11 cellular contexts compared by ENCODE assay signal in the genomic region with DNA sequence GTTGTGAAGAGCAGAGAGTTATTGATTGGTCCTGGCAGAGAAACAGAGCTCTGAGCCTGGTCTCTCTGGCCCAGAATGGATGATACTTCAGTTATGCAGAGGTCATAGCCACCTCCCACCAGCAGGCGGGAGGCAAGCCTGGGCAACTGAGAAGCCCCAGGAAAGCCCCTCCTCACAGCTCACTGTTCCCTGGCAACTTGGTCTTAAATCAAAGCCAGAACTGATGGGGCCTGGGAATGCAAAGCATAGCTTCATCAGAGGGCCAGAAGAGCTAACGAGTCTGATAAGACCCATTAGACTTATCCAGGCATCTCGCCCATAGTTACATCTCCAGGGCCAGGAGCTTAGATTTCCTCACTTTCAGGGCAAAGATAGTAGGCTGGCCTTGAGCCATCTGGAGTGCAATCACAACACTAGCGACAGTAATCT. TPM values are rescaled to one million over a fixed set of nuclear protein-coding genes. Genes with fewer than 3 reads are reported as not detected.
DNase-seq lines count a peak whose midpoint lies in the region; ATAC-seq, FAIRE-seq and TF ChIP-seq lines count a peak whose summit lies in the region.
"Had no signal": no experiment of that assay in that cellular context is flagged by ENCODE, and none has a peak within 500 bp of the region (broad histone marks: within the 10 kb centered on the region; RNA-seq: fewer than 3 reads in every experiment).

No MANE protein-coding gene starts in this region.

- no peak overlapping the region for H3K4me3 Mint-ChIP-seq in activated CD8-positive, alpha-beta T cell treated with anti-CD3 and anti-CD28 coated beads for 36 hours
- H3K4me3 Mint-ChIP-seq in activated CD8-positive, alpha-beta T cell treated with anti-CD3 and anti-CD28 coated beads, Interleukin-2, amount 10 ng/mL, durations not matched to agents 7 days and 5 days: no peak overlapping the region
- H3K4me3 Mint-ChIP-seq in type B pancreatic cell: no peak overlapping the region
- H3K4me3 Mint-ChIP-seq: activated T-cell treated with anti-CD3 and anti-CD28 coated beads, Interleukin-2, amount 50 U/mL, for 72 hours; naive thymus-derived CD4-positive, alpha-beta T cell had no signal

- CTCF ChIA-PET in activated CD8-positive, alpha-beta T cell treated with anti-CD3 and anti-CD28 coated beads for 36 hours (lab: Charles Lee): interaction anchor here (0.9 to 2.3 kb wide), 5 partner anchors 15 to 409 kb away, joined by 4 to 6 read pairs (median 5); no protein-coding TSS in a partner anchor
- CTCF ChIA-PET in activated CD8-positive, alpha-beta T cell treated with anti-CD3 and anti-CD28 coated beads, Interleukin-2, amount 10 ng/mL, durations not matched to agents 7 days and 5 days (lab: Charles Lee): interaction anchor here (0.7 to 2.4 kb wide), 4 partner anchors 8 to 32 kb away, joined by 3 to 15 read pairs (median 4); no protein-coding TSS in a partner anchor

- peaks cover 32% of the 10 kb centered on the region for H3K4me1 ChIP-seq in left ventricle myocardium inferior
- no peaks in the 10 kb centered on the region for H3K4me1 ChIP-seq in kidney (ENCODE audit: control insufficient read depth in 1 of 2, insufficient read depth in 1 of 2, low read depth in 1 of 2, low read length in 2 of 2)

- no peak for TF ChIP-seq CTCF in activated CD8-positive, alpha-beta T cell treated with anti-CD3 and anti-CD28 coated beads for 36 hours (IDR thresholded peaks at IDR 0.05)
- peak; percentile 38 for TF ChIP-seq CTCF in left ventricle myocardium inferior (IDR thresholded peaks at IDR 0.05; ENCODE audit: borderline replicate concordance)
- peak; percentile 69 for TF ChIP-seq CTCF in type B pancreatic cell (conservative IDR thresholded peaks at IDR 0.05)
- TF ChIP-seq CTCF in kidney (IDR thresholded peaks at IDR 0.05; ENCODE audit: borderline replicate concordance, extremely low read depth, insufficient read depth): no peak

- no peaks in the 10 kb centered on the region for H3K9me3 ChIP-seq in left ventricle myocardium inferior (replicated peaks)
- no peaks in the 10 kb centered on the region for H3K9me3 ChIP-seq in kidney (ENCODE audit: control insufficient read depth in 1 of 2, low read length in 2 of 2)

- FAIRE-seq in kidney (lab: Jason Lieb, UNC): no peak

- no peak overlapping the region for H3K27ac Mint-ChIP-seq in activated CD8-positive, alpha-beta T cell treated with anti-CD3 and anti-CD28 coated beads for 36 hours
- no peak overlapping the region for H3K27ac Mint-ChIP-seq in activated CD8-positive, alpha-beta T cell treated with anti-CD3 and anti-CD28 coated beads, Interleukin-2, amount 10 ng/mL, durations not matched to agents 7 days and 5 days
- no peak overlapping the region for H3K27ac Mint-ChIP-seq in type B pancreatic cell
- H3K27ac Mint-ChIP-seq: activated T-cell treated with anti-CD3 and anti-CD28 coated beads, Interleukin-2, amount 50 U/mL, for 72 hours; naive thymus-derived CD4-positive, alpha-beta T cell had no signal

- DNase-seq in activated CD8-positive, alpha-beta T cell treated with anti-CD3 and anti-CD28 coated beads for 36 hours: peak; percentile 18
- no peak for DNase-seq in activated CD8-positive, alpha-beta T cell treated with anti-CD3 and anti-CD28 coated beads, Interleukin-2, amount 10 ng/mL, durations not matched to agents 7 days and 5 days
- DNase-seq in SK-N-DZ (ENCODE audit: low spot score) (peak; percentile 100), left ventricle myocardium inferior (no peak), type B pancreatic cell (ENCODE audit: extremely low spot score, unreplicated experiment) (no peak), kidney (no peak)
- no peak for DNase-seq in activated CD4-positive, alpha-beta T cell treated with anti-CD3 and anti-CD28 coated beads, Interleukin-2, amount 50 U/mL, for 48 hours
- no peak for DNase-seq in stimulated activated CD4-positive, alpha-beta T cell treated with anti-CD3 and anti-CD28 coated beads, Interleukin-4, amount 100 ng/mL, for 24 hours
- DNase-seq: ACHN; naive thymus-derived CD4-positive, alpha-beta T cell had no signal

- H3K36me3 ChIP-seq in left ventricle myocardium inferior (no peaks in the 10 kb centered on the region), kidney (ENCODE audit: control insufficient read depth in 1 of 2, insufficient read depth in 2 of 2, low read length in 2 of 2) (no peaks in the 10 kb centered on the region)

- no peaks in the 10 kb centered on the region for H3K27me3 Mint-ChIP-seq in activated CD8-positive, alpha-beta T cell treated with anti-CD3 and anti-CD28 coated beads for 36 hours
- H3K27me3 Mint-ChIP-seq in activated CD8-positive, alpha-beta T cell treated with anti-CD3 and anti-CD28 coated beads, Interleukin-2, amount 10 ng/mL, durations not matched to agents 7 days and 5 days (ENCODE audit: low read depth): no peaks in the 10 kb centered on the region
- H3K27me3 Mint-ChIP-seq in type B pancreatic cell: no peaks in the 10 kb centered on the region

- POLR2A ChIA-PET in activated CD8-positive, alpha-beta T cell treated with anti-CD3 and anti-CD28 coated beads for 36 hours (lab: Charles Lee): interaction anchor here (0.5 to 1.1 kb wide), 2 partner anchors 11 to 483 kb away, joined by 3 to 4 read pairs; no protein-coding TSS in a partner anchor
- POLR2A ChIA-PET in activated CD8-positive, alpha-beta T cell treated with anti-CD3 and anti-CD28 coated beads, Interleukin-2, amount 10 ng/mL, durations not matched to agents 7 days and 5 days (lab: Charles Lee): no interaction called here

- ATAC-seq in activated CD8-positive, alpha-beta T cell treated with anti-CD3 and anti-CD28 coated beads for 36 hours: peak; percentile 68
- ATAC-seq in activated CD8-positive, alpha-beta T cell treated with anti-CD3 and anti-CD28 coated beads, Interleukin-2, amount 10 ng/mL, durations not matched to agents 7 days and 5 days: no peak
- ATAC-seq: activated T-cell treated with anti-CD3 and anti-CD28 coated beads, Interleukin-2, amount 50 U/mL, for 72 hours; naive thymus-derived CD4-positive, alpha-beta T cell had no signal

- H3K9me3 Mint-ChIP-seq in activated CD8-positive, alpha-beta T cell treated with anti-CD3 and anti-CD28 coated beads for 36 hours: no peaks in the 10 kb centered on the region
- no peaks in the 10 kb centered on the region for H3K9me3 Mint-ChIP-seq in activated CD8-positive, alpha-beta T cell treated with anti-CD3 and anti-CD28 coated beads, Interleukin-2, amount 10 ng/mL, durations not matched to agents 7 days and 5 days (ENCODE audit: insufficient read depth)
- no peaks in the 10 kb centered on the region for H3K9me3 Mint-ChIP-seq in type B pancreatic cell
- H3K9me3 Mint-ChIP-seq: activated T-cell treated with anti-CD3 and anti-CD28 coated beads, Interleukin-2, amount 50 U/mL, for 72 hours had no signal

- peaks cover 16% of the 10 kb centered on the region for H3K4me1 Mint-ChIP-seq in activated CD8-positive, alpha-beta T cell treated with anti-CD3 and anti-CD28 coated beads for 36 hours (ENCODE audit: low read depth)
- H3K4me1 Mint-ChIP-seq in activated CD8-positive, alpha-beta T cell treated with anti-CD3 and anti-CD28 coated beads, Interleukin-2, amount 10 ng/mL, durations not matched to agents 7 days and 5 days (ENCODE audit: low read depth): peaks cover 42% of the 10 kb centered on the region
- H3K4me1 Mint-ChIP-seq in type B pancreatic cell (ENCODE audit: unreplicated experiment): peaks cover 7% of the 10 kb centered on the region

- H3K27me3 ChIP-seq in left ventricle myocardium inferior (ENCODE audit: low read depth): no peaks in the 10 kb centered on the region

- H3K9ac ChIP-seq in kidney (ENCODE audit: low read length in 2 of 2): no peak overlapping the region

- H3K4me3 ChIP-seq in left ventricle myocardium inferior (no peak overlapping the region), kidney (ENCODE audit: low read length in 2 of 2) (no peak overlapping the region)

- intact Hi-C loops in activated CD8-positive, alpha-beta T cell treated with anti-CD3 and anti-CD28 coated beads for 36 hours (cut with micrococcal nuclease): no loop called here
- intact Hi-C loops in left ventricle myocardium inferior (cut with micrococcal nuclease): no loop called here
- intact Hi-C loops in kidney (cut with DNase I): no loop called here

- H3K36me3 Mint-ChIP-seq in activated CD8-positive, alpha-beta T cell treated with anti-CD3 and anti-CD28 coated beads for 36 hours (ENCODE audit: low read depth): no peaks in the 10 kb centered on the region
- H3K36me3 Mint-ChIP-seq in activated CD8-positive, alpha-beta T cell treated with anti-CD3 and anti-CD28 coated beads, Interleukin-2, amount 10 ng/mL, durations not matched to agents 7 days and 5 days (ENCODE audit: low read depth): peaks cover 2% of the 10 kb centered on the region
- H3K36me3 Mint-ChIP-seq in type B pancreatic cell: no peaks in the 10 kb centered on the region

- no peak overlapping the region for H3K27ac ChIP-seq in left ventricle myocardium inferior (replicated peaks)
- H3K27ac ChIP-seq in kidney (ENCODE audit: low read depth in 2 of 2, low read length in 2 of 2): no peak overlapping the region

RNA-seq across cellular contexts. Expression of a gene that starts 5.5 kb away (rescaled TPM):
- total RNA-seq in activated CD8-positive, alpha-beta T cell treated with anti-CD3 and anti-CD28 coated beads for 36 hours: 1 to 10 TPM; 2.3 to 2.9 TPM
- total RNA-seq in activated CD8-positive, alpha-beta T cell treated with anti-CD3 and anti-CD28 coated beads, Interleukin-2, amount 10 ng/mL, durations not matched to agents 7 days and 5 days: 1 to 10 TPM; 5.3 to 6.0 TPM
- polyA plus RNA-seq in SK-N-DZ (2014; cell fraction: cytosol; rRNA removed): 3.4 and 4.7 TPM in 2 replicates
- polyA plus RNA-seq in SK-N-DZ (2014; cell fraction: nucleus; rRNA removed): 12.5 and 15.5 TPM in 2 replicates
- 14.9 TPM for total RNA-seq in left ventricle myocardium inferior
- total RNA-seq in type B pancreatic cell (ENCODE audit: low replicate concordance): 2.4 and 4.1 TPM in 2 replicates
- total RNA-seq in kidney: 4.3 TPM
- polyA plus RNA-seq in kidney (ENCODE audit: insufficient read depth, low read depth, low replicate concordance): 1.2 TPM

Comparison
In these comparisons a context has a peak if more than half of its experiments do, and no peak if none do; other contexts are left out.
1. DNase-seq: peak in activated CD8-positive, alpha-beta T cell treated with anti-CD3 and anti-CD28 coated beads for 36 hours (single experiment) and SK-N-DZ (single experiment); none in activated CD8-positive, alpha-beta T cell treated with anti-CD3 and anti-CD28 coated beads, Interleukin-2, amount 10 ng/mL, durations not matched to agents 7 days and 5 days (single experiment), left ventricle myocardium inferior (single experiment), type B pancreatic cell (single experiment), activated CD4-positive, alpha-beta T cell treated with anti-CD3 and anti-CD28 coated beads, Interleukin-2, amount 50 U/mL, for 48 hours (0 of 2), stimulated activated CD4-positive, alpha-beta T cell treated with anti-CD3 and anti-CD28 coated beads, Interleukin-4, amount 100 ng/mL, for 24 hours (single experiment) and kidney (single experiment).
2. CTCF ChIP-seq: peak in left ventricle myocardium inferior (single experiment) and type B pancreatic cell (single experiment); none in activated CD8-positive, alpha-beta T cell treated with anti-CD3 and anti-CD28 coated beads for 36 hours (single experiment) and kidney (single experiment).